In the genomic region with DNA sequence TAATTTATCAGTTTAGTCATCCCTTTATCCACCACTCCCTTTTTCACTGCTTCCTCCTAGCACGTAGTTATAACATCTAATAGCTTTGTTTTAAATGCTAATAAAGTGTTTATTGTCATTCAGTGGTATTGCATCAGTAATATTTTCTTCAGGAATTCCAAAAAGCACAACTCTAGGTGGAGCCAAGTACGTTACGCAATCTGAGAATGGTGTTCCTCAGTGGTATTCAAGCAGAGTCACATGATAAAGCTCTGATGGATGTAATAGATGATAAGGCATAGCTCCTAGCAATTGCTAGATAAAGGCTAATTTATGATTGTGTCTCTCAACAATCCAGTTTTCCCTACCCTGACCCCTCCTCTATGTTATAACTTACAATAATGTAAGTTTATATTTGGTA, we compare ENCODE assay signal across 21 cellular contexts.
"Had no signal": no experiment of that assay in that cellular context is flagged by ENCODE, and none has a peak within 500 bp of the region (broad histone marks: within the 10 kb centered on the region; RNA-seq: fewer than 3 reads in every experiment).

No MANE protein-coding gene starts in this region.

- H3K27me3 ChIP-seq: gastrocnemius medialis, heart left ventricle, SJCRH30, transverse colon had no signal

- H3K4me1 ChIP-seq: gastrocnemius medialis, heart left ventricle, lower lobe of right lung, psoas muscle, SJCRH30, transverse colon had no signal

- H3K27ac ChIP-seq: gastrocnemius medialis, heart left ventricle, lower lobe of right lung, psoas muscle, SJCRH30, transverse colon had no signal

- H3K9me3 ChIP-seq: gastrocnemius medialis, heart left ventricle, lower lobe of right lung, psoas muscle, SJCRH30, transverse colon had no signal

- H3K4me3 ChIP-seq: gastrocnemius medialis, heart left ventricle, lower lobe of right lung, psoas muscle, SJCRH30, transverse colon had no signal

- FAIRE-seq: TTC549 had no signal

- DNase-seq: activated CD4-positive, alpha-beta memory T cell treated with anti-CD3 and anti-CD28 coated beads, Interleukin-2, amount 10 ng/mL, durations not matched to agents 7 days and 5 days; activated CD4-positive, alpha-beta T cell treated with anti-CD3 and anti-CD28 coated beads for 4 hours; activated effector memory CD4-positive, alpha-beta T cell treated with Interleukin-2 at 50 U/mL for 16 hours; activated T-cell treated with anti-CD3 and anti-CD28 coated beads, Interleukin-2, amount 50 U/mL, for 4 hours; amniotic stem cell; cerebellar nuclear complex; effector memory CD4-positive, alpha-beta T cell; gastrocnemius medialis; heart left ventricle; left colon; lower lobe of right lung; nephron progenitor cell; occipital lobe; psoas muscle; SJCRH30; stimulated activated CD4-positive, alpha-beta T cell treated with anti-CD3 and anti-CD28 coated beads, Interleukin-2, amount 100 ng/mL, for 48 hours; stimulated activated naive B cell treated with anti-CD40 and anti-IgM and Interleukin-4, amounts not matched to agents 10 μg/mL and 1 μg/mL and 100 μg/mL, for 72 hours; SW 1271; transverse colon had no signal

- ATAC-seq: activated T-cell treated with anti-CD3 and anti-CD28 coated beads, Interleukin-2, amount 50 U/mL, for 4 hours; gastrocnemius medialis; heart left ventricle; left colon; lower lobe of right lung; psoas muscle; stimulated activated naive B cell treated with anti-CD40 and anti-IgM and Interleukin-4, amounts not matched to agents 10 μg/mL and 1 μg/mL and 100 μg/mL, for 72 hours; WTC11 had no signal

- H3K36me3 ChIP-seq: gastrocnemius medialis, heart left ventricle, lower lobe of right lung, SJCRH30, transverse colon had no signal
